Comparison of ENCODE assay signal across 1 cellular context in genomic region chr14:22929848-22930364, GRCh38.
A peak's percentile ranks its signal among the peaks of the same experiment; 100 is the strongest.
TF ChIP-seq lines count a peak whose summit lies in the region.

No MANE protein-coding gene starts in this region.

TF ChIP-seq in GM12878, 131 proteins besides CTCF, POLR2A, EP300 and RAD21 (continued from another document):
- TF ChIP-seq ZBTB40 (IDR thresholded peaks at IDR 0.05; ENCODE audit: borderline replicate concordance), result no peak
- no peak for TF ChIP-seq IKZF1 (conservative IDR thresholded peaks at IDR 0.05)
- TF ChIP-seq, protein P1, sequence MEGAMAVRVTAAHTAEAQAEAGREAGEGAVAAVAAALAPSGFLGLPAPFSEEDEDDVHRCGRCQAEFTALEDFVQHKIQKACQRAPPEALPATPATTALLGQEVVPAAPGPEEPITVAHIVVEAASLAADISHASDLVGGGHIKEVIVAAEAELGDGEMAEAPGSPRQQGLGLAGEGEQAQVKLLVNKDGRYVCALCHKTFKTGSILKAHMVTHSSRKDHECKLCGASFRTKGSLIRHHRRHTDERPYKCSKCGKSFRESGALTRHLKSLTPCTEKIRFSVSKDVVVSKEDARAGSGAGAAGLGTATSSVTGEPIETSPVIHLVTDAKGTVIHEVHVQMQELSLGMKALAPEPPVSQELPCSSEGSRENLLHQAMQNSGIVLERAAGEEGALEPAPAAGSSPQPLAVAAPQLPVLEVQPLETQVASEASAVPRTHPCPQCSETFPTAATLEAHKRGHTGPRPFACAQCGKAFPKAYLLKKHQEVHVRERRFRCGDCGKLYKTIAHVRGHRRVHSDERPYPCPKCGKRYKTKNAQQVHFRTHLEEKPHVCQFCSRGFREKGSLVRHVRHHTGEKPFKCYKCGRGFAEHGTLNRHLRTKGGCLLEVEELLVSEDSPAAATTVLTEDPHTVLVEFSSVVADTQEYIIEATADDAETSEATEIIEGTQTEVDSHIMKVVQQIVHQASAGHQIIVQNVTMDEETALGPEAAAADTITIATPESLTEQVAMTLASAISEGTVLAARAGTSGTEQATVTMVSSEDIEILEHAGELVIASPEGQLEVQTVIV (IDR thresholded peaks at IDR 0.05; ENCODE audit: borderline replicate concordance, partially characterized antibody), result no peak
- TF ChIP-seq ASH2L (IDR thresholded peaks at IDR 0.05; ENCODE audit: borderline replicate concordance, low read depth), result no peak
- TF ChIP-seq MTA3 (IDR thresholded peaks at IDR 0.05; ENCODE audit: borderline replicate concordance, low read length), result no peak; the same call in 1 of the 2 replicates
- TF ChIP-seq ATF2 (IDR thresholded peaks at IDR 0.05; ENCODE audit: low read length), result 0 out of 2 replicates have a peak, but pooled peaks have one; percentile 51
- TF ChIP-seq SUZ12 (IDR thresholded peaks at IDR 0.05; ENCODE audit: unreplicated experiment), result no peak
- TF ChIP-seq ZNF622 (IDR thresholded peaks at IDR 0.05), result no peak
- 0 out of 2 replicates have a peak, but pooled peaks have one; percentile 28 for TF ChIP-seq BACH1 (IDR thresholded peaks at IDR 0.05; ENCODE audit: borderline replicate concordance)
- TF ChIP-seq ZNF384 (IDR thresholded peaks at IDR 0.05; ENCODE audit: borderline replicate concordance, low read depth, low read length), result no peak
- TF ChIP-seq CHD1 (IDR thresholded peaks at IDR 0.05; ENCODE audit: low read depth, low read length), result no peak
- no peak for TF ChIP-seq IRF4 (IDR thresholded peaks at IDR 0.05; ENCODE audit: low read depth, low read length)
- no peak for TF ChIP-seq BMI1 (IDR thresholded peaks at IDR 0.05; ENCODE audit: borderline replicate concordance)
- no peak for TF ChIP-seq SMARCA5 (IDR thresholded peaks at IDR 0.05)
- TF ChIP-seq SMAD5 (IDR thresholded peaks at IDR 0.05; ENCODE audit: low read depth), result no peak
- TF ChIP-seq RBBP5 (conservative IDR thresholded peaks at IDR 0.05), result no peak
